In the genomic region with DNA sequence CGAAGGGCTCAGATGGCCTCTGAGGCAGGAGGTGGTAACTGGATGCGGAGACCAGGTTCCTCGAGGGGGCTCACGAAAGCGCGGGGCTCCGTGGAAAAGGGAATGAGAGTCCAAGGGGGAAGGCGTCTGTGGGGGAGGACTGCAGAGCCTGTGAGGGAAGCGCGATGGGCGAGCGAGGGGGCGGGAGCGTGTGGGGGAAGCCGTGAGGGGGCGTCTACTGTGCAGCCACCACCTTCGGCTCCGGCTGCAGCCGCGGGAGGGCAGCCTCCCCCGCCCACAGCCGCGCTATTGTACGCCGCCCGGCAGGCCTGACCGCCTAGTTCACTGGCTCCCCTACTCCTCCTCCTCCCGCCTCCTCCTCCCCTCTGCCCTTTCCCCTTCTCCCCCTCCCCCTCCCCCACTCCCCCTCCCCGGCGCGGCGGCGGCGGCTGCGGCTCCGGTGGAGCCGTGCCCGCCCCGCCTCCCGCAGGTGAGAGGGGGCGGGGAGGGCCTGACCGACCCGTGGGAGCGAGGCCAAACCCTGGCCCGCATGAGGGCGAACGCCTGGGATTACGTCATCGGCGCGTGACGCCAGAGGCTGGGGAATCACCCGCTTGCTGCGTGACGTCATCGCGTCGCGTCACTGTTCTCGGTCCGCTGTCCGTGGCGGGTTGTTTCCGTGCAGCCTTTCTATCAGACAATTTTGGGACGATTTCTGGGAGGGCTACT, we compare ENCODE assay signal across 8 cellular contexts. TPM values are rescaled to one million over a fixed set of nuclear protein-coding genes. Genes with fewer than 3 reads are reported as not detected.
DNase-seq lines count a peak whose midpoint lies in the region; ATAC-seq lines count a peak whose summit lies in the region.

A gene (minus strand): TSS at position 294 of the 708 bp plus-strand sequence. CDS start 81,574 bp downstream, outside the sequence.

- ATAC-seq in GM18868 (IDR thresholded peaks at IDR 0.05; ENCODE audit: unreplicated experiment), result peak; percentile 66
- peak; percentile 53 for ATAC-seq in HG03135 (IDR thresholded peaks at IDR 0.05; ENCODE audit: unreplicated experiment)

- DNase-seq in ACHN (peak; percentile 83), NCI-H2227 (lab: John Stamatoyannopoulos, UW; ENCODE audit: unreplicated experiment) (peak; percentile 98), cerebellum (ENCODE audit: low spot score) (peak; percentile 94), kidney glomerular epithelial cell (lab: John Stamatoyannopoulos, UW) (peak; percentile 77)
- peak; percentile 57 to 74 for DNase-seq in activated CD4-positive, alpha-beta T cell treated with anti-CD3 and anti-CD28 coated beads for 24 hours (ENCODE audit: low read depth in 2 of 2)
- peak; percentile 87 for DNase-seq in stimulated activated CD4-positive, alpha-beta T cell treated with anti-CD3 and anti-CD28 coated beads, Interleukin-15, amount 100 ng/mL, for 24 hours

- in situ Hi-C loops in ACHN (cut with HindIII; ENCODE audit: low pct_ligation_motif_present, low pct_unique_long_range_greater_than_20kb, low sequenced_read_pairs), result no loop called here

RNA-seq across cellular contexts. Expression of the gene that starts here (rescaled TPM):
- total RNA-seq in cerebellum, result 109 TPM

Comparison
In these comparisons a context has a peak if more than half of its experiments do, and no peak if none do; other contexts are left out.
1. Peak in every context shown above with its lines: DNase-seq and ATAC-seq.